Comparison of ENCODE assay signal across 8 cellular contexts in genomic region chr16:67847064-67847861, GRCh38. TPM values are rescaled to one million over a fixed set of nuclear protein-coding genes. Genes with fewer than 3 reads are reported as not detected.
DNase-seq lines count a peak whose midpoint lies in the region; ATAC-seq, FAIRE-seq and TF ChIP-seq lines count a peak whose summit lies in the region.

CENPT (minus strand) TSS chr16:67847693; CDS start chr16:67833859, 13,834 bp downstream.

- H3K9me3 ChIP-seq in mucosa of stomach (ENCODE audit: control insufficient read depth, low read length): no peaks in the 10 kb centered on the region

- POLR2A ChIA-PET in activated B cell treated with CpG ODN at 0.5 μM for 24 hours (lab: Charles Lee): interaction anchor here (0.5 to 2.1 kb wide), 3 partner anchors 41 to 1719 kb away, joined by 3 to 11 read pairs (median 6); partner anchors contain the start of genes NFAT5, NFATC3, RANBP10 and TSNAXIP1

- peak within 1 kb of the TSS; percentile 92 for H3K9ac ChIP-seq in mucosa of stomach (ENCODE audit: low read length)

- intact Hi-C loops in activated B cell treated with CpG ODN at 0.5 μM for 24 hours (cut with micrococcal nuclease): loop anchor here (2.0 kb wide), 3 partner anchors 186 to 602 kb away; partner anchors contain the start of genes ACD, PARD6A, PRMT7 and SLC7A6OS

- CTCF ChIA-PET in activated B cell treated with CpG ODN at 0.5 μM for 24 hours (lab: Charles Lee): interaction anchor here (2.4 kb wide), 1 partner anchor 31 kb away, joined by 13 read pairs; no protein-coding TSS in a partner anchor

- no peaks in the 10 kb centered on the region for H3K9me3 Mint-ChIP-seq in activated B cell treated with CpG ODN at 0.5 μM for 24 hours

- H3K27me3 Mint-ChIP-seq in activated B cell treated with CpG ODN at 0.5 μM for 24 hours: no peaks in the 10 kb centered on the region

- FAIRE-seq in HTR-8/SVneo (lab: Jason Lieb, UNC): no peak

- H3K27ac Mint-ChIP-seq in activated B cell treated with CpG ODN at 0.5 μM for 24 hours: peak within 1 kb of the TSS; percentile 92

- peak; percentile 32 for TF ChIP-seq POLR2A in erythroblast (IDR thresholded peaks at IDR 0.05; ENCODE audit: low read length)

- peak within 1 kb of the TSS; percentile 84 for H3K27ac ChIP-seq in urinary bladder (ENCODE audit: low read depth)

- H3K4me1 ChIP-seq in mucosa of stomach (ENCODE audit: control insufficient read depth, insufficient read depth, low read length) (peaks cover 42% of the 10 kb centered on the region), urinary bladder (ENCODE audit: insufficient read depth) (peaks cover 3% of the 10 kb centered on the region)

- TF ChIP-seq CTCF in activated B cell treated with CpG ODN at 0.5 μM for 24 hours (IDR thresholded peaks at IDR 0.05): no peak

- no peaks in the 10 kb centered on the region for H3K27me3 ChIP-seq in mucosa of stomach (ENCODE audit: control insufficient read depth, insufficient read depth, low read length)

- H3K36me3 Mint-ChIP-seq in activated B cell treated with CpG ODN at 0.5 μM for 24 hours (ENCODE audit: low read depth): peaks cover 8% of the 10 kb centered on the region

- peak within 1 kb of the TSS; percentile 89 for H3K4me3 Mint-ChIP-seq in activated B cell treated with CpG ODN at 0.5 μM for 24 hours

- ATAC-seq in GM21528 (IDR thresholded peaks at IDR 0.05; ENCODE audit: low FRiP score, unreplicated experiment): peak; percentile 38
- ATAC-seq in activated B cell treated with CpG ODN at 0.5 μM for 24 hours (ENCODE audit: low read depth): peak; percentile 45

- WGBS in urinary bladder: under 1% methylated on average over 58 of the region's 62 CpGs

- peaks cover 53% of the 10 kb centered on the region for H3K4me1 Mint-ChIP-seq in activated B cell treated with CpG ODN at 0.5 μM for 24 hours

- H3K4me3 ChIP-seq in mucosa of stomach (ENCODE audit: low read length) (peak within 1 kb of the TSS; percentile 84), urinary bladder (ENCODE audit: low read depth, low read length) (peak within 1 kb of the TSS; percentile 90)

- H3K36me3 ChIP-seq in mucosa of stomach (ENCODE audit: control insufficient read depth, insufficient read depth, low read length): no peaks in the 10 kb centered on the region
- no peaks in the 10 kb centered on the region for H3K36me3 ChIP-seq in urinary bladder (ENCODE audit: insufficient read depth)

- peak in 2 of 3 experiments; percentile 48 to 52 for DNase-seq in NCI-H1417 (lab: John Stamatoyannopoulos, UW)
- DNase-seq in NCI-H1417 treated with DMSO at 0.1 percent for 48 hours (lab: John Stamatoyannopoulos, UW): no peak
- DNase-seq in HTR-8/SVneo (ENCODE audit: insufficient read length, low spot score): peak; percentile 62
- no peak for DNase-seq in activated B cell treated with CpG ODN at 0.5 μM for 24 hours
- peak; percentile 89 to 91 for DNase-seq in erythroblast (lab: John Stamatoyannopoulos, UW)

RNA-seq across cellular contexts. Expression of gene CENPT, which starts in this region (rescaled TPM):
- 50.7 and 54.2 TPM in 2 replicates for total RNA-seq in activated B cell treated with CpG ODN at 0.5 μM for 24 hours
- 16.5 TPM for total RNA-seq in urinary bladder
- 49.4 TPM for polyA plus RNA-seq in urinary bladder

Comparison
In these comparisons a context has a peak if more than half of its experiments do, and no peak if none do; other contexts are left out.
1. DNase-seq: peak in NCI-H1417 (2 of 3), HTR-8/SVneo (single experiment) and erythroblast (2 of 2); none in NCI-H1417 treated with DMSO at 0.1 percent for 48 hours (single experiment) and activated B cell treated with CpG ODN at 0.5 μM for 24 hours (single experiment).